ENCODE assay signal across 9 cellular contexts in genomic region chr7:104552102-104552501, GRCh38.
DNase-seq lines count a peak whose midpoint lies in the region; ATAC-seq and TF ChIP-seq lines count a peak whose summit lies in the region.
"Had no signal": no experiment of that assay in that cellular context is flagged by ENCODE, and none has a peak within 500 bp of the region (broad histone marks: within the 10 kb centered on the region; RNA-seq: fewer than 3 reads in every experiment).

No MANE protein-coding gene starts in this region.

- TF ChIP-seq CTCF in heart right ventricle (IDR thresholded peaks at IDR 0.05) = no peak
- no peak for TF ChIP-seq CTCF in right atrium auricular region (IDR thresholded peaks at IDR 0.05)
- no peak for TF ChIP-seq CTCF in transverse colon (IDR thresholded peaks at IDR 0.05)
- TF ChIP-seq CTCF in suprapubic skin (IDR thresholded peaks at IDR 0.05) = no peak

- TF ChIP-seq POLR2A in transverse colon (IDR thresholded peaks at IDR 0.05) (no peak), suprapubic skin (IDR thresholded peaks at IDR 0.05) (no peak)

- H3K9me3 ChIP-seq in heart right ventricle = peaks cover 0 to 9% (median 0%) of the 10 kb centered on the region in 11 donors
- H3K9me3 ChIP-seq in right atrium auricular region = no peaks in the 10 kb centered on the region
- H3K9me3 ChIP-seq in transverse colon = no peaks in the 10 kb centered on the region
- no peaks in the 10 kb centered on the region for H3K9me3 ChIP-seq in suprapubic skin

- H3K4me1 ChIP-seq in heart right ventricle (no peaks in the 10 kb centered on the region), right atrium auricular region (no peaks in the 10 kb centered on the region), transverse colon (no peaks in the 10 kb centered on the region), suprapubic skin (no peaks in the 10 kb centered on the region)

- DNase-seq in heart right ventricle = peak; percentile 15 to 16
- no peak for DNase-seq in right atrium auricular region (ENCODE audit: low spot score)
- peak; percentile 16 for DNase-seq in glomerular visceral epithelial cell (ENCODE audit: extremely low spot score)
- DNase-seq in transverse colon = peak; percentile 32
- DNase-seq in suprapubic skin (ENCODE audit: low spot score in 2 of 2) = no peak
- no peak for DNase-seq in AG08395 (ENCODE audit: low spot score)

- H3K27me3 ChIP-seq in heart right ventricle = no peaks in the 10 kb centered on the region
- H3K27me3 ChIP-seq in right atrium auricular region = no peaks in the 10 kb centered on the region
- no peaks in the 10 kb centered on the region for H3K27me3 ChIP-seq in transverse colon
- no peaks in the 10 kb centered on the region for H3K27me3 ChIP-seq in suprapubic skin

- no peak for TF ChIP-seq EP300 in transverse colon (IDR thresholded peaks at IDR 0.05; ENCODE audit: low read depth)
- no peak for TF ChIP-seq EP300 in suprapubic skin (IDR thresholded peaks at IDR 0.05)

- ATAC-seq in heart right ventricle = no peak
- peak; percentile 61; the same call in 2 of the 3 replicates for ATAC-seq in SK-N-SH treated with all-trans-retinoic acid at 6 μM for 48 hours
- ATAC-seq in HG03460 (IDR thresholded peaks at IDR 0.05; ENCODE audit: unreplicated experiment) = no peak
- ATAC-seq: T-cell had no signal

- H3K36me3 ChIP-seq in heart right ventricle (no peaks in the 10 kb centered on the region), right atrium auricular region (no peaks in the 10 kb centered on the region), transverse colon (no peaks in the 10 kb centered on the region), suprapubic skin (no peaks in the 10 kb centered on the region)

- in situ Hi-C loops in transverse colon (cut with MboI; ENCODE audit: low pct_ligation_motif_present in 1 of 4, low pct_unique_long_range_greater_than_20kb in 1 of 4, low sequenced_read_pairs in 3 of 4) = no loop called here

- no peak overlapping the region for H3K27ac ChIP-seq in heart right ventricle
- no peak overlapping the region for H3K27ac ChIP-seq in right atrium auricular region
- no peak overlapping the region for H3K27ac ChIP-seq in transverse colon
- H3K27ac ChIP-seq in suprapubic skin = no peak overlapping the region

- WGBS in heart right ventricle, 2 donors = 7% methylated on average over 4 of the region's 4 CpGs
- 5% methylated on average over 4 of the region's 4 CpGs; no CpG with 5 or more reads in 1 of the 2 donors for WGBS in transverse colon (ENCODE audit: low coverage in 1 of 2), 2 donors
- whole genome bisulfite sequencing in suprapubic skin = 7% methylated on average over 2 of the region's 4 CpGs

- intact Hi-C loops in heart right ventricle (cut with DNase I) (no loop called here), transverse colon (cut with DNase I; ENCODE audit: low total_unique reads) (no loop called here)

- H3K4me3 ChIP-seq in heart right ventricle (no peak overlapping the region), right atrium auricular region (no peak overlapping the region), transverse colon (no peak overlapping the region), suprapubic skin (no peak overlapping the region)

TF ChIP-seq in SK-N-SH treated with all-trans-retinoic acid at 6 μM for 48 hours, 23 proteins besides CTCF, POLR2A, EP300 and RAD21:
- no peak for TF ChIP-seq POU6F1 (CRISPR knock-in tag; IDR thresholded peaks at IDR 0.05; ENCODE audit: borderline replicate concordance, low read depth)
- TF ChIP-seq TSHZ2 (CRISPR knock-in tag; IDR thresholded peaks at IDR 0.05) = no peak
- no peak for TF ChIP-seq PATZ1 (CRISPR knock-in tag; IDR thresholded peaks at IDR 0.05; ENCODE audit: borderline replicate concordance)
- peak; percentile 67; the same call in 1 of the 2 replicates for TF ChIP-seq SNAI2 (CRISPR knock-in tag; IDR thresholded peaks at IDR 0.05)
- TF ChIP-seq OSR1 (CRISPR knock-in tag; IDR thresholded peaks at IDR 0.05) = no peak

Comparison
In these comparisons a context has a peak if more than half of its experiments do, and no peak if none do; other contexts are left out.
1. DNase-seq: peak in heart right ventricle (2 of 2), glomerular visceral epithelial cell (single experiment) and transverse colon (single experiment); none in right atrium auricular region (single experiment), suprapubic skin (0 of 2) and AG08395 (single experiment).